18 cellular contexts compared by ENCODE assay signal in the genomic region with DNA sequence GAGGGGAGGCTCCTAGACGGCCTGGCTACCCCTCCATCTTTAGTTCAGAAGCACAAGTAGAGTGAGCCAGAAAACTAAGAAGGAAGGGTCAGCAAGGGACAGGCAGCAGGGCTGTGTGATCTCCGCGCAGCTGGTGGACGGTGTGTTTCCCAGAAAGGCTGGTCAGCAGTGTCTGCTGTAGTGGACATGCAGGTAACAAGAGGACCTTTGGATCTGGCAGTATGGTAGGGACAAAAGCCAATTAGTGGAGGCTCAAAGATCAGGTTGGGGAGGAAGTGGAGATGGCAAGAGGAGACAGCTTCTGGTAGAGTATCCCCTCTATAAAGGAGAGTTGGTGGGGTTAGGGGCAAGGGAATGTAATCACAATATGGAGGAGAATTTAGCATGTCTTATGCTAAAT.
DNase-seq lines count a peak whose midpoint lies in the region; ATAC-seq and TF ChIP-seq lines count a peak whose summit lies in the region.
"Had no signal": no experiment of that assay in that cellular context is flagged by ENCODE, and none has a peak within 500 bp of the region (broad histone marks: within the 10 kb centered on the region; RNA-seq: fewer than 3 reads in every experiment).

No MANE protein-coding gene starts in this region.

- no peaks in the 10 kb centered on the region for H3K27me3 ChIP-seq in RWPE2 (ENCODE audit: insufficient read depth, poor library complexity, severe bottlenecking)
- H3K27me3 ChIP-seq: BE2C, gastroesophageal sphincter, thyroid gland had no signal

- no peaks in the 10 kb centered on the region for H3K9me3 ChIP-seq in RWPE2 (ENCODE audit: severe bottlenecking)
- H3K9me3 ChIP-seq: BE2C, thyroid gland had no signal

- peaks cover 12% of the 10 kb centered on the region for H3K4me1 ChIP-seq in RWPE2 (ENCODE audit: insufficient read depth, poor library complexity, severe bottlenecking)
- H3K4me1 ChIP-seq: BE2C, parathyroid adenoma had no signal

- H3K9me3 Mint-ChIP-seq in T-helper 1 cell treated with Interleukin-12 subunit alpha and Interleukin-12 subunit beta and Interleukin-4 antibody, amounts not matched to agents 30 μg/mL and 1 μg/mL, for 36 hours = peaks cover 21% of the 10 kb centered on the region
- H3K9me3 Mint-ChIP-seq in central memory CD8-positive, alpha-beta T cell = peaks cover 9% of the 10 kb centered on the region
- H3K9me3 Mint-ChIP-seq in naive thymus-derived CD8-positive, alpha-beta T cell = peaks cover 7 to 30% (median 25%) of the 10 kb centered on the region in 9 donors

- H3K4me1 Mint-ChIP-seq in T-helper 1 cell treated with Interleukin-12 subunit alpha and Interleukin-12 subunit beta and Interleukin-4 antibody, amounts not matched to agents 30 μg/mL and 1 μg/mL, for 36 hours (ENCODE audit: low read depth) = peaks cover 67% of the 10 kb centered on the region
- peaks cover 76% of the 10 kb centered on the region for H3K4me1 Mint-ChIP-seq in central memory CD8-positive, alpha-beta T cell
- H3K4me1 Mint-ChIP-seq in naive thymus-derived CD8-positive, alpha-beta T cell = peaks cover 58 to 93% (median 85%) of the 10 kb centered on the region in 4 donors

- H3K27me3 Mint-ChIP-seq in T-helper 1 cell treated with Interleukin-12 subunit alpha and Interleukin-12 subunit beta and Interleukin-4 antibody, amounts not matched to agents 30 μg/mL and 1 μg/mL, for 36 hours (ENCODE audit: low read depth) = no peaks in the 10 kb centered on the region
- no peaks in the 10 kb centered on the region for H3K27me3 Mint-ChIP-seq in central memory CD8-positive, alpha-beta T cell
- no peaks in the 10 kb centered on the region for H3K27me3 Mint-ChIP-seq in naive thymus-derived CD8-positive, alpha-beta T cell

- POLR2A ChIA-PET in naive thymus-derived CD8-positive, alpha-beta T cell (lab: Charles Lee) = interaction anchor here (1.1 to 1.7 kb wide), 3 partner anchors 12 to 40 kb away, joined by 3 to 4 read pairs (median 3); no protein-coding TSS in a partner anchor

- TF ChIP-seq CTCF in RWPE2 (IDR thresholded peaks at IDR 0.05; ENCODE audit: poor library complexity, severe bottlenecking) = no peak

- no peak for ATAC-seq in RWPE2 (ENCODE audit: low read depth)
- ATAC-seq in central memory CD8-positive, alpha-beta T cell (replicated peaks; ENCODE audit: extremely low read depth, poor library complexity, severe bottlenecking) = no peak
- no peak for ATAC-seq in naive thymus-derived CD8-positive, alpha-beta T cell
- no peak for ATAC-seq in GM18498 (IDR thresholded peaks at IDR 0.05; ENCODE audit: unreplicated experiment)
- no peak for ATAC-seq in HG02973 (IDR thresholded peaks at IDR 0.05; ENCODE audit: unreplicated experiment)
- ATAC-seq: gastroesophageal sphincter had no signal

- DNase-seq in T-helper 1 cell = no peak
- no peak for DNase-seq in RWPE2 (ENCODE audit: low spot score)
- no peak for DNase-seq in central memory CD8-positive, alpha-beta T cell (ENCODE audit: low spot score in 2 of 2)
- no peak for DNase-seq in naive thymus-derived CD8-positive, alpha-beta T cell
- no peak for DNase-seq in superior temporal gyrus (ENCODE audit: extremely low spot score)
- DNase-seq: BE2C; DMS53; KG1; NCI-H1048; NCI-H2029 treated with DMSO at 0.1 percent for 48 hours; stimulated activated CD8-positive, alpha-beta memory T cell treated with anti-CD3 and anti-CD28 coated beads, Interleukin-4, amount 100 ng/mL, for 48 hours; thyroid gland had no signal

- H3K4me3 ChIP-seq in RWPE2 (ENCODE audit: severe bottlenecking) = no peak overlapping the region
- H3K4me3 ChIP-seq: gastroesophageal sphincter, thyroid gland had no signal

- peak overlapping the region; percentile 29 for H3K27ac ChIP-seq in RWPE2 (ENCODE audit: poor library complexity, severe bottlenecking)
- H3K27ac ChIP-seq: 22Rv1, gastroesophageal sphincter, parathyroid adenoma, thyroid gland had no signal

- peak overlapping the region; percentile 47 for H3K27ac Mint-ChIP-seq in T-helper 1 cell treated with Interleukin-12 subunit alpha and Interleukin-12 subunit beta and Interleukin-4 antibody, amounts not matched to agents 30 μg/mL and 1 μg/mL, for 36 hours
- peak overlapping the region; percentile 89 for H3K27ac Mint-ChIP-seq in central memory CD8-positive, alpha-beta T cell (ENCODE audit: low read depth)
- peak overlapping the region; percentile 60 to 93 (median 90) for H3K27ac Mint-ChIP-seq in naive thymus-derived CD8-positive, alpha-beta T cell

- peaks cover 42% of the 10 kb centered on the region for H3K36me3 Mint-ChIP-seq in T-helper 1 cell treated with Interleukin-12 subunit alpha and Interleukin-12 subunit beta and Interleukin-4 antibody, amounts not matched to agents 30 μg/mL and 1 μg/mL, for 36 hours (ENCODE audit: low read depth)
- peaks cover 15% of the 10 kb centered on the region for H3K36me3 Mint-ChIP-seq in central memory CD8-positive, alpha-beta T cell (ENCODE audit: insufficient read depth)
- H3K36me3 Mint-ChIP-seq in naive thymus-derived CD8-positive, alpha-beta T cell = peaks cover 18 to 44% (median 35%) of the 10 kb centered on the region in 3 donors

- no peaks in the 10 kb centered on the region for H3K36me3 ChIP-seq in RWPE2 (ENCODE audit: low read depth)
- H3K36me3 ChIP-seq: BE2C, gastroesophageal sphincter, thyroid gland had no signal

- H3K4me3 Mint-ChIP-seq in T-helper 1 cell treated with Interleukin-12 subunit alpha and Interleukin-12 subunit beta and Interleukin-4 antibody, amounts not matched to agents 30 μg/mL and 1 μg/mL, for 36 hours = no peak overlapping the region
- peak overlapping the region; percentile 49 for H3K4me3 Mint-ChIP-seq in central memory CD8-positive, alpha-beta T cell
- H3K4me3 Mint-ChIP-seq in naive thymus-derived CD8-positive, alpha-beta T cell = peak overlapping the region in 9 of 10 donors; percentile 10 to 83 (median 66)
